Comparison of ENCODE assay signal across 14 cellular contexts in the genomic region with DNA sequence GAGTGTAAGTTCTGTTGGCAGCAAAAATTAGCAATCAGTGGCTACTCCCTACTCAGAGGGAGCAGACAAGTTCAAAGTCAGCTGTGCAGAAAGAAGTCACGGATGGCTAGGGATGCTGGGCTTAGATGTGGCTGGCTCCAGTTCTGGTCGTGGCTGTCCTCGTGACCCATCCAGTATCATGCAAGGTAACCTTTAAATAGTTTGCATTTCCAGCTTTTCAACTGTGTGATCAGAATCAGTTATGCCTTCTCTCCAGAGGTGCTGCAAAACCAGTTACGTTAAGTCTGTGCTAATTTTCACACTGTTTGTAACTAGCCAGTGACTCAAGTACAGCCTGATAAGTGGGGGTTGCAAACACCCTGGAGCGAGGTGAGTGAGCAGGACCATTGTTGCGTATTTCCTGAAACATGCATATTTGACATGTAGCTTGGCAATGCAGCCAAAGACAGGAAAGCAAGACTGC.
DNase-seq lines count a peak whose midpoint lies in the region; ATAC-seq lines count a peak whose summit lies in the region.
"Had no signal": no experiment of that assay in that cellular context is flagged by ENCODE, and none has a peak within 500 bp of the region (broad histone marks: within the 10 kb centered on the region; RNA-seq: fewer than 3 reads in every experiment).

No MANE protein-coding gene starts in this region.

- H3K9ac ChIP-seq in BLaER1, result no peak overlapping the region

- H3K27ac Mint-ChIP-seq in activated naive CD8-positive, alpha-beta T cell treated with anti-CD3 and anti-CD28 coated beads, Interleukin-2, amount 50 U/mL, for 24 hours, result no peak overlapping the region
- H3K27ac Mint-ChIP-seq: activated CD4-positive, alpha-beta T cell treated with anti-CD3 and anti-CD28 coated beads, Interleukin-2, amount 10 ng/mL, durations not matched to agents 24 days and 14 days; activated T-helper 17 cell treated with anti-CD3 and anti-CD28 coated beads, Interleukin-2, amount 50 U/mL, for 72 hours; naive thymus-derived CD8-positive, alpha-beta T cell; T-helper 1 cell treated with Interleukin-12 subunit alpha and Interleukin-12 subunit beta and Interleukin-4 antibody, amounts not matched to agents 30 μg/mL and 1 μg/mL, for 36 hours had no signal

- H3K27ac ChIP-seq in BLaER1, result peak overlapping the region; percentile 39
- H3K27ac ChIP-seq: tibial artery had no signal

- in situ Hi-C loops in HAP-1 (cut with MboI; ENCODE audit: low sequenced_read_pairs), result no loop called here

- H3K36me3 Mint-ChIP-seq in activated naive CD8-positive, alpha-beta T cell treated with anti-CD3 and anti-CD28 coated beads, Interleukin-2, amount 50 U/mL, for 24 hours (ENCODE audit: low read depth), result no peaks in the 10 kb centered on the region
- H3K36me3 Mint-ChIP-seq: naive thymus-derived CD8-positive, alpha-beta T cell had no signal

- H3K4me3 ChIP-seq in BLaER1, result peak overlapping the region; percentile 46; the same call in 1 of the 2 replicates
- no peak overlapping the region for H3K4me3 ChIP-seq in HAP-1
- H3K4me3 ChIP-seq: tibial artery had no signal

- H3K36me3 ChIP-seq in BLaER1 (no peaks in the 10 kb centered on the region), HAP-1 (replicated peaks) (no peaks in the 10 kb centered on the region)
- H3K36me3 ChIP-seq: tibial artery had no signal

- H3K4me1 Mint-ChIP-seq in activated naive CD8-positive, alpha-beta T cell treated with anti-CD3 and anti-CD28 coated beads, Interleukin-2, amount 50 U/mL, for 24 hours, result no peaks in the 10 kb centered on the region
- H3K4me1 Mint-ChIP-seq: activated CD4-positive, alpha-beta T cell treated with anti-CD3 and anti-CD28 coated beads, Interleukin-2, amount 10 ng/mL, durations not matched to agents 24 days and 14 days; activated T-helper 17 cell treated with anti-CD3 and anti-CD28 coated beads, Interleukin-2, amount 50 U/mL, for 72 hours; naive thymus-derived CD8-positive, alpha-beta T cell had no signal

- no peaks in the 10 kb centered on the region for H3K27me3 Mint-ChIP-seq in activated naive CD8-positive, alpha-beta T cell treated with anti-CD3 and anti-CD28 coated beads, Interleukin-2, amount 50 U/mL, for 24 hours
- H3K27me3 Mint-ChIP-seq: activated CD4-positive, alpha-beta T cell treated with anti-CD3 and anti-CD28 coated beads, Interleukin-2, amount 10 ng/mL, durations not matched to agents 24 days and 14 days; activated T-helper 17 cell treated with anti-CD3 and anti-CD28 coated beads, Interleukin-2, amount 50 U/mL, for 72 hours had no signal

- DNase-seq in NCI-H748 treated with DMSO at 0.1 percent for 48 hours (lab: John Stamatoyannopoulos, UW) (no peak), cerebellum (ENCODE audit: low spot score) (no peak), HAP-1 (ENCODE audit: low spot score in 2 of 2) (no peak)
- no peak for DNase-seq in activated naive CD8-positive, alpha-beta T cell treated with anti-CD3 and anti-CD28 coated beads, Interleukin-2, amount 50 U/mL, for 24 hours
- DNase-seq: activated CD4-positive, alpha-beta T cell treated with anti-CD3 and anti-CD28 coated beads, Interleukin-2, amount 10 ng/mL, durations not matched to agents 24 days and 14 days; MM.1S; naive thymus-derived CD8-positive, alpha-beta T cell; tibial artery had no signal

- H3K4me2 ChIP-seq in BLaER1, result peak overlapping the region; percentile 87

- peaks cover 69% of the 10 kb centered on the region for H3K4me1 ChIP-seq in BLaER1
- H3K4me1 ChIP-seq in HAP-1, result no peaks in the 10 kb centered on the region

- no peak overlapping the region for H3K4me3 Mint-ChIP-seq in activated naive CD8-positive, alpha-beta T cell treated with anti-CD3 and anti-CD28 coated beads, Interleukin-2, amount 50 U/mL, for 24 hours
- H3K4me3 Mint-ChIP-seq: activated CD4-positive, alpha-beta T cell treated with anti-CD3 and anti-CD28 coated beads, Interleukin-2, amount 10 ng/mL, durations not matched to agents 24 days and 14 days; activated T-helper 17 cell treated with anti-CD3 and anti-CD28 coated beads, Interleukin-2, amount 50 U/mL, for 72 hours; naive thymus-derived CD8-positive, alpha-beta T cell; T-helper 1 cell treated with Interleukin-12 subunit alpha and Interleukin-12 subunit beta and Interleukin-4 antibody, amounts not matched to agents 30 μg/mL and 1 μg/mL, for 36 hours had no signal

- H3K9me3 ChIP-seq in BLaER1 (peaks cover 7% of the 10 kb centered on the region), HAP-1 (no peaks in the 10 kb centered on the region)
- H3K9me3 ChIP-seq: tibial artery had no signal

- H3K9me3 Mint-ChIP-seq in activated naive CD8-positive, alpha-beta T cell treated with anti-CD3 and anti-CD28 coated beads, Interleukin-2, amount 50 U/mL, for 24 hours, result no peaks in the 10 kb centered on the region
- H3K9me3 Mint-ChIP-seq: activated CD4-positive, alpha-beta T cell treated with anti-CD3 and anti-CD28 coated beads, Interleukin-2, amount 10 ng/mL, durations not matched to agents 24 days and 14 days; activated T-helper 17 cell treated with anti-CD3 and anti-CD28 coated beads, Interleukin-2, amount 50 U/mL, for 72 hours had no signal

- no peaks in the 10 kb centered on the region for H4K20me1 ChIP-seq in BLaER1

- peak; percentile 53 for ATAC-seq in GM19467 (IDR thresholded peaks at IDR 0.05; ENCODE audit: unreplicated experiment)
- ATAC-seq in HG03378 (IDR thresholded peaks at IDR 0.05; ENCODE audit: unreplicated experiment), result peak; percentile 49
- peak; percentile 71 for ATAC-seq in esophagus mucosa
- no peak for ATAC-seq in activated naive CD8-positive, alpha-beta T cell treated with anti-CD3 and anti-CD28 coated beads, Interleukin-2, amount 50 U/mL, for 24 hours
- ATAC-seq: activated T-helper 17 cell treated with anti-CD3 and anti-CD28 coated beads, Interleukin-2, amount 50 U/mL, for 72 hours; naive thymus-derived CD8-positive, alpha-beta T cell had no signal

- H3K27me3 ChIP-seq in BLaER1 (no peaks in the 10 kb centered on the region), HAP-1 (ENCODE audit: low read depth) (no peaks in the 10 kb centered on the region)
- H3K27me3 ChIP-seq: tibial artery had no signal
